23 cellular contexts compared by ENCODE assay signal in the genomic region with DNA sequence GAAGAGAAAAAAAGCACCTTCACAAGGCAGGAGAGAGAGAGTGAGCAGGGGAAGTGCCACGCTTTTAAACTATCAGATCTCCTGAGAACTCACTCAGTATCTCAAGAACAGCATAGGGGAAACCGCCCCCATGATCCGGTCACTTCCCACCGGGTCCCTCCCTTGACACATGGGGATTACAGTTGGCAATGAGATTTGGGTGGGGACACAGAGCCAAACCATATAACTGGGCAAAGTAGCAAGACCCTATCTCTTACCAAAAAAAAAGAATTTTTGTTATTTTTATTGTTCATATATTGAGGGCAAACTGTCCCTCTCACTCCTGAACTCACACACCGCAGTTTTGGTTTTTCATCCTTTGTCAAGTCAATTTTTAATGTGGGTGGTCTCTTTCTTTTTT. TPM values are rescaled to one million over a fixed set of nuclear protein-coding genes. Genes with fewer than 3 reads are reported as not detected.
A peak's percentile ranks its signal among the peaks of the same experiment; 100 is the strongest.
DNase-seq lines count a peak whose midpoint lies in the region; ATAC-seq, FAIRE-seq and TF ChIP-seq lines count a peak whose summit lies in the region.
"Had no signal": no experiment of that assay in that cellular context is flagged by ENCODE, and none has a peak within 500 bp of the region (broad histone marks: within the 10 kb centered on the region; RNA-seq: fewer than 3 reads in every experiment).

No MANE protein-coding gene starts in this region.

- H2AFZ ChIP-seq in PC-3 (ENCODE audit: low read length) = no peak overlapping the region
- no peak overlapping the region for H2AFZ ChIP-seq in endothelial cell of umbilical vein (ENCODE audit: low read depth, low read length)
- no peak overlapping the region for H2AFZ ChIP-seq in trophoblast cell (ENCODE audit: insufficient read depth, low read length, poor library complexity)

- no peak for ATAC-seq in PC-3
- no peak for ATAC-seq in HG03354 (IDR thresholded peaks at IDR 0.05; ENCODE audit: poor library complexity, severe bottlenecking, unreplicated experiment)
- ATAC-seq: Panc1 had no signal

- H2BK12ac ChIP-seq in trophoblast cell (ENCODE audit: low read length) = no peak overlapping the region

- H2BK5ac ChIP-seq in trophoblast cell (ENCODE audit: low read depth, low read length, poor library complexity) = no peak overlapping the region

- H3K36me3 ChIP-seq in A673 (ENCODE audit: insufficient read depth, low read length, poor library complexity, severe bottlenecking) = no peaks in the 10 kb centered on the region
- H3K36me3 ChIP-seq in PC-3 (ENCODE audit: low read depth, low read length) = no peaks in the 10 kb centered on the region
- H3K36me3 ChIP-seq in endothelial cell of umbilical vein (ENCODE audit: control insufficient read depth in 2 of 2, extremely low read depth in 1 of 2, insufficient read depth in 2 of 2, low read length in 2 of 2) = no peaks in the 10 kb centered on the region
- peaks cover 5 to 13% of the 10 kb centered on the region in 2 experiments for H3K36me3 ChIP-seq in trophoblast cell (ENCODE audit: control insufficient read depth in 1 of 2, insufficient read depth in 2 of 2, low read length in 2 of 2)

- H3K4me3 ChIP-seq in A673 (ENCODE audit: low read depth, low read length, poor library complexity, severe bottlenecking) (no peak overlapping the region), PC-3 (ENCODE audit: low read length) (no peak overlapping the region), endothelial cell of umbilical vein (replicated peaks in 1 of 3; ENCODE audit: insufficient read depth in 1 of 3, low read depth in 1 of 3, low read length in 3 of 3) (no peak overlapping the region), trophoblast cell (ENCODE audit: low read depth, low read length) (no peak overlapping the region)
- H3K4me3 ChIP-seq: SJCRH30 had no signal

- H3K27me3 ChIP-seq in A673 (replicated peaks; ENCODE audit: insufficient read depth, low read depth, low read length, poor library complexity) (no peaks in the 10 kb centered on the region), PC-3 (ENCODE audit: low read length) (no peaks in the 10 kb centered on the region), endothelial cell of umbilical vein (ENCODE audit: control insufficient read depth in 2 of 2, insufficient read depth in 2 of 2, low read length in 2 of 2) (no peaks in the 10 kb centered on the region), trophoblast cell (ENCODE audit: insufficient read depth, low read length) (no peaks in the 10 kb centered on the region)
- H3K27me3 ChIP-seq: SJCRH30 had no signal

- peak overlapping the region; percentile 93 for H3K4ac ChIP-seq in trophoblast cell (ENCODE audit: low read depth, low read length)

- H3K4me1 ChIP-seq in A673 (ENCODE audit: insufficient read depth, low read length, poor library complexity, severe bottlenecking) (peaks cover 19% of the 10 kb centered on the region), PC-3 (ENCODE audit: insufficient read depth, low read length) (peaks cover 44% of the 10 kb centered on the region), endothelial cell of umbilical vein (ENCODE audit: control insufficient read depth, extremely low read depth, insufficient read depth, low read length) (peaks cover 22% of the 10 kb centered on the region), trophoblast cell (ENCODE audit: control insufficient read depth in 1 of 2, insufficient read depth in 2 of 2, low read length in 2 of 2) (no peaks in the 10 kb centered on the region)

- no peak overlapping the region for H4K91ac ChIP-seq in trophoblast cell (ENCODE audit: low read depth, low read length)

- no peak overlapping the region for H3K14ac ChIP-seq in trophoblast cell (ENCODE audit: low read length)

- H3K9me3 ChIP-seq in A673 (ENCODE audit: low read depth, low read length, poor library complexity, severe bottlenecking) (no peaks in the 10 kb centered on the region), PC-3 (ENCODE audit: low read length) (no peaks in the 10 kb centered on the region), endothelial cell of umbilical vein (replicated peaks; ENCODE audit: control insufficient read depth, insufficient read depth, low read length) (no peaks in the 10 kb centered on the region), trophoblast cell (ENCODE audit: insufficient read depth, low read depth, low read length) (no peaks in the 10 kb centered on the region)
- H3K9me3 ChIP-seq: SJCRH30 had no signal

- DNase-seq in A673 (ENCODE audit: low spot score) (no peak), PC-3 (no peak), endothelial cell of umbilical vein (ENCODE audit: low read depth, low spot score) (no peak), trophoblast cell (no peak), COLO668 (lab: John Stamatoyannopoulos, UW; ENCODE audit: unreplicated experiment) (no peak), NCI-H2171 treated with DMSO at 0.1 percent for 48 hours (lab: John Stamatoyannopoulos, UW) (no peak)
- DNase-seq: 8988T; CD8-positive, alpha-beta memory T cell; GDM1; GOT3; NCI-H1092 treated with DMSO at 0.1 percent for 48 hours; NCI-H1436 treated with DMSO at 0.1 percent for 48 hours; NCI-H2029; NCI-H226; NCI-H524; NCI-H774; NK-92 treated with Interleukin-12 subunit alpha and Interleukin-12 subunit beta, amount 100 ng/mL, for 24 hours; SJCRH30 had no signal

- CTCF ChIA-PET in A673 (lab: Charles Lee) = no interaction called here
- CTCF ChIA-PET in PC-3 (lab: Charles Lee) = no interaction called here
- CTCF ChIA-PET in endothelial cell of umbilical vein (lab: Charles Lee) = no interaction called here

- H3K9me2 ChIP-seq in PC-3 (replicated peaks; ENCODE audit: low read length) = no peaks in the 10 kb centered on the region

- BruUV-seq in A673 (replicated peaks; lab: Mats Ljungman, UMichigan) (no TSS peak), PC-3 (replicated peaks; lab: Mats Ljungman, UMichigan) (no TSS peak), endothelial cell of umbilical vein (replicated peaks; lab: Mats Ljungman, UMichigan) (no TSS peak)

- POLR2A ChIA-PET in A673 (lab: Charles Lee; ENCODE audit: low non-redundant PET) = interaction anchor here (0.6 kb wide), 1 partner anchor 1080 kb away, joined by 4 read pairs; no protein-coding TSS in a partner anchor
- POLR2A ChIA-PET in PC-3 (lab: Charles Lee; ENCODE audit: unreplicated experiment) = no interaction called here
- POLR2A ChIA-PET in endothelial cell of umbilical vein (lab: Charles Lee) = interaction anchor here (1.3 kb wide), 1 partner anchor 8 kb away, joined by 3 read pairs; no protein-coding TSS in a partner anchor

- peak overlapping the region; percentile 53 for H3K18ac ChIP-seq in trophoblast cell (ENCODE audit: low read length)

- H2AK5ac ChIP-seq in trophoblast cell (ENCODE audit: low read length) = no peak overlapping the region

- no peak overlapping the region for H3K23ac ChIP-seq in trophoblast cell (ENCODE audit: low read length)

- no peak for TF ChIP-seq POLR2A in endothelial cell of umbilical vein (IDR thresholded peaks at IDR 0.05; ENCODE audit: low read depth, low read length)

- H3K79me1 ChIP-seq in trophoblast cell (ENCODE audit: low read length) = no peaks in the 10 kb centered on the region

- H2BK120ac ChIP-seq in trophoblast cell (ENCODE audit: insufficient read depth, low read length, poor library complexity) = no peak overlapping the region

- H3K9ac ChIP-seq in PC-3 (ENCODE audit: low read length) (no peak overlapping the region), endothelial cell of umbilical vein (replicated peaks; ENCODE audit: extremely low read depth, insufficient read depth, low read length) (no peak overlapping the region), trophoblast cell (ENCODE audit: low read length) (no peak overlapping the region)
- H3K9ac ChIP-seq: KMS-11 had no signal

- FAIRE-seq in endothelial cell of umbilical vein (lab: Jason Lieb, UNC) = no peak
- FAIRE-seq: GM18507 had no signal

- no peak overlapping the region for H4K8ac ChIP-seq in trophoblast cell (ENCODE audit: low read depth, low read length)

- intact Hi-C loops in A673 (cut with micrococcal nuclease; ENCODE audit: unreplicated experiment) (no loop called here), PC-3 (cut with micrococcal nuclease) (no loop called here), endothelial cell of umbilical vein (cut with micrococcal nuclease) (loop anchor here (2.0 kb wide), 1 partner anchor 53 kb away; no protein-coding TSS in a partner anchor)

- no peaks in the 10 kb centered on the region for H3K9me1 ChIP-seq in endothelial cell of umbilical vein (replicated peaks; ENCODE audit: control insufficient read depth, extremely low read depth, insufficient read depth, low read length)

- H4K12ac ChIP-seq in trophoblast cell (ENCODE audit: low read depth, low read length) = no peak overlapping the region

- peaks cover 4% of the 10 kb centered on the region for H3F3A ChIP-seq in PC-3 (ENCODE audit: low read length, unreplicated experiment)

- TF ChIP-seq CTCF in A673 (conservative IDR thresholded peaks at IDR 0.05; ENCODE audit: low read depth, low read length) = no peak
- no peak for TF ChIP-seq CTCF in PC-3 (conservative IDR thresholded peaks at IDR 0.05; ENCODE audit: low read depth, low read length)
- TF ChIP-seq CTCF in endothelial cell of umbilical vein (IDR thresholded peaks at IDR 0.05; ENCODE audit: extremely low read depth in 1 of 2, insufficient read depth in 1 of 2, low read depth in 1 of 2, low read length in 2 of 2) = no peak

- peak overlapping the region; percentile 33; the same call in 1 of the 2 replicates for H3K4me2 ChIP-seq in PC-3 (ENCODE audit: low read length)
- H3K4me2 ChIP-seq in endothelial cell of umbilical vein (ENCODE audit: insufficient read depth, low read length) = peak overlapping the region; percentile 86
- no peak overlapping the region for H3K4me2 ChIP-seq in trophoblast cell (ENCODE audit: low read length)
- H3K4me2 ChIP-seq: KMS-11 had no signal

- dilution Hi-C loops in endothelial cell of umbilical vein (cut with MboI; ENCODE audit: extremely low pct_ligation_motif_present, low sequenced_read_pairs) = no loop called here

- H4K20me1 ChIP-seq in PC-3 (ENCODE audit: low read length) (peaks cover 22% of the 10 kb centered on the region), endothelial cell of umbilical vein (replicated peaks; ENCODE audit: control insufficient read depth, extremely low read depth, insufficient read depth, low read length) (peaks cover 13% of the 10 kb centered on the region)

- peaks cover 98% of the 10 kb centered on the region for H3K79me2 ChIP-seq in PC-3 (ENCODE audit: low read length)
- peaks cover 86% of the 10 kb centered on the region for H3K79me2 ChIP-seq in endothelial cell of umbilical vein (ENCODE audit: control insufficient read depth, insufficient read depth, low read length)
- H3K79me2 ChIP-seq in trophoblast cell (ENCODE audit: control insufficient read depth, insufficient read depth, low read length, poor library complexity) = peaks cover 23% of the 10 kb centered on the region

- WGBS in trophoblast cell (ENCODE audit: extremely low coverage, insufficient coverage, insufficient read length) = no CpG with 5 or more reads among the region's 5 CpGs

- H3K27ac ChIP-seq in A673 (ENCODE audit: low read depth, low read length, poor library complexity, severe bottlenecking) = peak overlapping the region; percentile 51
- H3K27ac ChIP-seq in PC-3 (ENCODE audit: low read length) = peak overlapping the region; percentile 42
- H3K27ac ChIP-seq in endothelial cell of umbilical vein (ENCODE audit: insufficient read depth, low read depth, low read length) = peak overlapping the region; percentile 76
- no peak overlapping the region for H3K27ac ChIP-seq in trophoblast cell (ENCODE audit: low read depth, low read length)
- H3K27ac ChIP-seq: C4-2B, KMS-11, SJCRH30 had no signal

RNA-seq across cellular contexts. Expression of gene ZRANB1, which starts 18.2 kb away (rescaled TPM):
- total RNA-seq in A673 (2021) (22.1 and 22.6 TPM in 2 replicates), PC-3 (2014; rRNA removed) (12.8 and 13.1 TPM in 2 replicates), endothelial cell of umbilical vein (17.3 and 17.7 TPM in 2 replicates)
- 5.0 and 6.2 TPM in 2 replicates for polyA plus RNA-seq in endothelial cell of umbilical vein
- polyA plus RNA-seq in endothelial cell of umbilical vein (2011; cell fraction: cytosol; rRNA removed) = 8.7 and 9.2 TPM in 2 replicates
- polyA plus RNA-seq in endothelial cell of umbilical vein (2011; cell fraction: nucleus; rRNA removed) = 9.4 and 10.9 TPM in 2 replicates
- polyA plus RNA-seq in endothelial cell of umbilical vein (2012) = 10.2 and 11.7 TPM in 2 replicates
- 19.5 and 21.4 TPM in 2 replicates for polyA minus RNA-seq in endothelial cell of umbilical vein
- 14.8 TPM for polyA minus RNA-seq in endothelial cell of umbilical vein (2011; cell fraction: cytosol; rRNA and poly(A)+ RNA removed)
- polyA minus RNA-seq in endothelial cell of umbilical vein (2011; cell fraction: nucleus; rRNA and poly(A)+ RNA removed) = 15.5 and 19.5 TPM in 2 replicates
- polyA plus RNA-seq in trophoblast cell (2013) = 20.8 and 21.3 TPM in 2 replicates
